24 cellular contexts compared by ENCODE assay signal in the genomic region with DNA sequence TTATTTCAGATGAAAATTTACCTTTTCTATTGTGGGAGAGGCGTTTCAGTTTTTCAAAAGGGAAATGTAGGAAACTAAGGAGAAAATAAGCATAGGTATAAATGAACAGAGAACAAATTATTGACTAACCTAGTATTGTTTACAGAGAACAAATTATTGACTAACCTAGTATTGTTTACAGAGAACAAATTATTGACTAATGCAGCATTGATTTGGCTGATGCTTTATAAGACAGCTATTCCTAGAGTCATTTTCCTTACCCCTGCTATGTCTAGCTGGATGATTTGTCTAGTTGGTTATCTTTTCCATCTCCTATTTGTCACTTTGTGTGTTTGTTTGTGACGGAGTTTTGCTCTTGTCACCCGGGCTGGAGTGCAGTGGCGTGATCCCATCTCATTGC. TPM values are rescaled to one million over a fixed set of nuclear protein-coding genes. Genes with fewer than 3 reads are reported as not detected.
DNase-seq lines count a peak whose midpoint lies in the region; ATAC-seq and TF ChIP-seq lines count a peak whose summit lies in the region.
"Had no signal": no experiment of that assay in that cellular context is flagged by ENCODE, and none has a peak within 500 bp of the region (broad histone marks: within the 10 kb centered on the region; RNA-seq: fewer than 3 reads in every experiment).

No MANE protein-coding gene starts in this region.

- no peak overlapping the region for H3K4me3 ChIP-seq in hepatocyte
- no peak overlapping the region for H3K4me3 ChIP-seq in H7 (ENCODE audit: insufficient read depth, low read depth, low read length)

- no peak overlapping the region for H2AFZ ChIP-seq in H9 (ENCODE audit: low read length)
- no peak overlapping the region for H2AFZ ChIP-seq in hepatocyte

- H3K27ac Mint-ChIP-seq in Calu3 (ENCODE audit: unreplicated experiment) = peak overlapping the region; percentile 37
- H3K27ac Mint-ChIP-seq in H9 = 0 out of 7 replicates have a peak overlapping the region, but pooled peaks of 2 of the 3 experiments have one; percentile 22 to 52
- peak overlapping the region; percentile 83 for H3K27ac Mint-ChIP-seq in nephron progenitor cell

- TF ChIP-seq CTCF in Calu3 (IDR thresholded peaks at IDR 0.05; ENCODE audit: unreplicated experiment) (no peak), H9 (conservative IDR thresholded peaks at IDR 0.05) (no peak), hepatocyte (IDR thresholded peaks at IDR 0.05; ENCODE audit: poor library complexity) (no peak), nephron progenitor cell (IDR thresholded peaks at IDR 0.05) (no peak)

- H3K79me2 ChIP-seq in H9 (ENCODE audit: insufficient read depth, low read length) (no peaks in the 10 kb centered on the region; the same call in 1 of the 2 replicates), hepatocyte (peaks cover 47% of the 10 kb centered on the region)

- H3K9me2 ChIP-seq in hepatocyte (replicated peaks; ENCODE audit: insufficient read depth) = no peaks in the 10 kb centered on the region
- H3K9me2 ChIP-seq: SK-N-SH had no signal

- H2BK5ac ChIP-seq in H9 (ENCODE audit: insufficient read length, low read length) = no peak overlapping the region

- no peak overlapping the region for H3T11ph ChIP-seq in H9 (ENCODE audit: low read length)

- H4K91ac ChIP-seq in H9 (ENCODE audit: insufficient read length, low read depth, low read length) = no peak overlapping the region

- H3K9me3 Mint-ChIP-seq in Calu3 (ENCODE audit: low read depth, unreplicated experiment) (no peaks in the 10 kb centered on the region), H9 (no peaks in the 10 kb centered on the region), nephron progenitor cell (no peaks in the 10 kb centered on the region)
- H3K9me3 Mint-ChIP-seq: CD8-positive, alpha-beta memory T cell had no signal

- peaks cover 2% of the 10 kb centered on the region for H4K20me1 ChIP-seq in H9 (ENCODE audit: control insufficient read depth, insufficient read depth, insufficient read length)
- no peaks in the 10 kb centered on the region for H4K20me1 ChIP-seq in hepatocyte (ENCODE audit: insufficient read depth, poor library complexity, severe bottlenecking)

- no peak overlapping the region for H3K14ac ChIP-seq in H9 (ENCODE audit: insufficient read depth, low read length)

- H3K23me2 ChIP-seq in H9 (ENCODE audit: insufficient read length, low read depth, low read length, poor library complexity, severe bottlenecking) = no peaks in the 10 kb centered on the region

- H3K23ac ChIP-seq in H9 (ENCODE audit: insufficient read length, low read depth, low read length) = no peak overlapping the region

- H2BK20ac ChIP-seq in H9 (ENCODE audit: low read depth, low read length, poor library complexity, severe bottlenecking) = no peak overlapping the region

- H4K8ac ChIP-seq in H9 (replicated peaks; ENCODE audit: insufficient read length, low read depth, low read length) = no peak overlapping the region

- no CpG with 5 or more reads among the region's 4 CpGs for WGBS in H9 (ENCODE audit: extremely low coverage, insufficient read length, low lambda C conversion rate)
- WGBS in hepatocyte (ENCODE audit: low lambda C conversion rate, missing lambda C conversion rate) = 88% methylated on average over 4 of the region's 4 CpGs

- no peak overlapping the region for H3K56ac ChIP-seq in H9 (ENCODE audit: insufficient read length, low read depth, low read length)

- no peaks in the 10 kb centered on the region for H3K27me3 Mint-ChIP-seq in Calu3 (ENCODE audit: unreplicated experiment)
- H3K27me3 Mint-ChIP-seq in H9 (ENCODE audit: low read depth) = no peaks in the 10 kb centered on the region
- H3K27me3 Mint-ChIP-seq in nephron progenitor cell (ENCODE audit: low read depth, poor library complexity) = no peaks in the 10 kb centered on the region
- H3K27me3 Mint-ChIP-seq: CD8-positive, alpha-beta memory T cell had no signal

- H3K4me2 ChIP-seq in H9 (ENCODE audit: insufficient read depth, insufficient read length, low read length) (no peak overlapping the region), hepatocyte (no peak overlapping the region)
- H3K4me2 ChIP-seq: KMS-11, SK-N-SH had no signal

- DNase-seq in Calu3 (no peak), H9 (no peak), hepatocyte (ENCODE audit: low spot score) (no peak), nephron progenitor cell (no peak), H7 (no peak)
- DNase-seq in stimulated activated CD4-positive, alpha-beta T cell treated with anti-CD3 and anti-CD28 coated beads, Interleukin-4, amount 100 ng/mL, for 1 hour = no peak
- DNase-seq: C1 segment of cervical spinal cord; CD8-positive, alpha-beta memory T cell; DMS53; EL; GF-D8; HCEC 1CT; IMR-90; MV-4-11; NCI-H1105 treated with DMSO at 0.1 percent for 48 hours; NCI-H2029 treated with DMSO at 0.1 percent for 48 hours; NCI-H345; NCI-H524; NCI-H774; NK-92 treated with Interleukin-12 subunit alpha and Interleukin-12 subunit beta, amount 100 ng/mL, for 24 hours; SIG-M5; SK-N-SH had no signal

- H2AK5ac ChIP-seq in H9 (ENCODE audit: insufficient read length, low read length) = no peak overlapping the region

- H3K9me3 ChIP-seq in H9 (ENCODE audit: control insufficient read depth, low read depth, low read length) = no peaks in the 10 kb centered on the region
- no peaks in the 10 kb centered on the region for H3K9me3 ChIP-seq in hepatocyte (ENCODE audit: low read depth)
- H3K9me3 ChIP-seq: SK-N-SH had no signal

- H3K9ac ChIP-seq in H9 (ENCODE audit: extremely low read depth, insufficient read length, low read length) = no peak overlapping the region
- H3K9ac ChIP-seq: KMS-11, SK-N-SH had no signal

- no peak overlapping the region for H3K4ac ChIP-seq in H9 (ENCODE audit: low read depth, low read length)

- H3K79me1 ChIP-seq in H9 (ENCODE audit: insufficient read depth, low read depth, low read length, poor library complexity, severe bottlenecking) = peaks cover 7% of the 10 kb centered on the region

- H4K5ac ChIP-seq in H9 (ENCODE audit: insufficient read length, low read depth, low read length) = no peak overlapping the region

- H3K36me3 ChIP-seq in hepatocyte (replicated peaks; ENCODE audit: insufficient read depth, low read depth) (no peaks in the 10 kb centered on the region), H7 (replicated peaks; ENCODE audit: control insufficient read depth, insufficient read depth, low read length) (peaks cover 24% of the 10 kb centered on the region)

- H2BK120ac ChIP-seq in H9 (ENCODE audit: low read depth, low read length, poor library complexity, severe bottlenecking) = no peak overlapping the region

- H2BK12ac ChIP-seq in H9 (ENCODE audit: insufficient read length, low read depth, low read length) = no peak overlapping the region

- no peak overlapping the region for H2BK15ac ChIP-seq in H9 (ENCODE audit: low read depth, low read length)

- CTCF ChIA-PET in Calu3 (lab: Charles Lee) = interaction anchor here (0.5 to 1.2 kb wide), 2 partner anchors 13 to 20 kb away, joined by 3 to 4 read pairs; no protein-coding TSS in a partner anchor

- H3K4me1 Mint-ChIP-seq in Calu3 (ENCODE audit: low read depth, unreplicated experiment) (peaks cover 5% of the 10 kb centered on the region), H9 (peaks cover 0 to 3% of the 10 kb centered on the region in 2 experiments; a peak in 1 of 4 replicates), nephron progenitor cell (no peaks in the 10 kb centered on the region)

- intact Hi-C loops in Calu3 (cut with micrococcal nuclease; ENCODE audit: unreplicated experiment) = loop anchor here (10.0 kb wide), 1 partner anchor 107 kb away; the partner anchor contains the start of genes APAF1 and IKBIP

- H3K27me3 ChIP-seq in H9 (ENCODE audit: insufficient read depth, low read length) (no peaks in the 10 kb centered on the region), hepatocyte (no peaks in the 10 kb centered on the region), H7 (ENCODE audit: control insufficient read depth, insufficient read depth, low read length) (no peaks in the 10 kb centered on the region)

- H3K18ac ChIP-seq in H9 (ENCODE audit: insufficient read length, low read depth, low read length) = no peak overlapping the region

- no peak for ATAC-seq in HG03095 (IDR thresholded peaks at IDR 0.05; ENCODE audit: unreplicated experiment)

- H3K27ac ChIP-seq in H9 (ENCODE audit: insufficient read length, low read depth, low read length) (no peak overlapping the region), hepatocyte (peak overlapping the region; percentile 1)
- H3K27ac ChIP-seq: KMS-11 had no signal

- BruUV-seq in Calu3 (replicated peaks; lab: Mats Ljungman, UMichigan) = no TSS peak

- H3K36me3 Mint-ChIP-seq in Calu3 (ENCODE audit: insufficient read depth, unreplicated experiment) (peaks cover 49% of the 10 kb centered on the region), H9 (ENCODE audit: insufficient read depth in 1 of 3, low read depth in 3 of 3) (peaks cover 42 to 85% (median 78%) of the 10 kb centered on the region in 3 experiments; a peak in 6 of 7 replicates), nephron progenitor cell (ENCODE audit: low read depth) (peaks cover 78% of the 10 kb centered on the region)

- H3K4me3 Mint-ChIP-seq in Calu3 (ENCODE audit: low read depth, unreplicated experiment) (no peak overlapping the region), H9 (no peak overlapping the region), nephron progenitor cell (no peak overlapping the region)
- H3K4me3 Mint-ChIP-seq: CD8-positive, alpha-beta memory T cell had no signal

- H3K4me1 ChIP-seq in H9 (ENCODE audit: insufficient read depth, low read length) = no peaks in the 10 kb centered on the region
- H3K4me1 ChIP-seq in hepatocyte (ENCODE audit: insufficient read depth) = peaks cover 4% of the 10 kb centered on the region

RNA-seq across cellular contexts. Expression of gene TMPO, which starts 22.6 kb away (rescaled TPM):
- total RNA-seq in Calu3 (2022) = 234 and 256 TPM in 2 replicates
- 202 and 204 TPM in 2 replicates for total RNA-seq in H9 (2021)
- 112 and 115 TPM in 2 replicates for total RNA-seq in hepatocyte
- 22.4 and 28.1 TPM in 2 replicates for polyA plus RNA-seq in hepatocyte
- 223 and 268 TPM in 2 replicates for total RNA-seq in H7 (2014; rRNA removed; shearing (Covaris generic))

RNA-seq across cellular contexts. Expression of gene SLC25A3, which starts 55.5 kb away (rescaled TPM):
- total RNA-seq in Calu3 (2022) = 486 and 520 TPM in 2 replicates
- 673 and 682 TPM in 2 replicates for total RNA-seq in H9 (2021)
- total RNA-seq in hepatocyte = 780 and 871 TPM in 2 replicates
- 421 and 423 TPM in 2 replicates for polyA plus RNA-seq in hepatocyte
- 953 and 961 TPM in 2 replicates for total RNA-seq in H7 (2014; rRNA removed; shearing (Covaris generic))
